In genomic region chr11:62336949-62337681, GRCh38 we compare ENCODE assay signal across 8 cellular contexts. TPM values are rescaled to one million over a fixed set of nuclear protein-coding genes. Genes with fewer than 3 reads are reported as not detected.
DNase-seq lines count a peak whose midpoint lies in the region; ATAC-seq lines count a peak whose summit lies in the region.

TSS of gene ASRGL1 (plus strand) at chr11:62337448. CDS start at chr11:62337978, 530 bp downstream.

- DNase-seq in DMS153 (lab: John Stamatoyannopoulos, UW) (peak; percentile 85), NCI-H526 treated with DMSO at 0.1 percent for 48 hours (lab: John Stamatoyannopoulos, UW) (peak; percentile 55), lung microvascular endothelial cell (ENCODE audit: low read depth in 2 of 2) (peak; percentile 69 to 81)
- peak; percentile 34 to 68 for DNase-seq in activated CD8-positive, alpha-beta memory T cell treated with anti-CD3 and anti-CD28 coated beads for 1 hour (ENCODE audit: extremely low read depth in 1 of 2, low read depth in 1 of 2)
- peak; percentile 76 for DNase-seq in effector CD8-positive, alpha-beta T cell (lab: John Stamatoyannopoulos, UW)
- peak; percentile 43 to 80 (median 52) for DNase-seq in stimulated activated CD4-positive, alpha-beta T cell treated with anti-CD3 and anti-CD28 coated beads, TNF-alpha, amount 100 ng/mL, for 24 hours (ENCODE audit: low read depth in 3 of 3)

- ATAC-seq in HG03039 (IDR thresholded peaks at IDR 0.05; ENCODE audit: unreplicated experiment) (peak; percentile 59), HG03095 (IDR thresholded peaks at IDR 0.05; ENCODE audit: unreplicated experiment) (no peak)

RNA-seq across cellular contexts. Expression of gene ASRGL1, which starts in this region (rescaled TPM):
- 10.5 and 33.3 TPM in 2 replicates for total RNA-seq in lung microvascular endothelial cell
